Comparison of ENCODE assay signal across 8 cellular contexts in genomic region chr2:213149949-213150314, GRCh38. TPM values are rescaled to one million over a fixed set of nuclear protein-coding genes. Genes with fewer than 3 reads are reported as not detected.
DNase-seq lines count a peak whose midpoint lies in the region; ATAC-seq and TF ChIP-seq lines count a peak whose summit lies in the region.

No MANE protein-coding gene starts in this region.

- H3K4me2 ChIP-seq in mesenchymal stem cell (ENCODE audit: low read length, poor library complexity, severe bottlenecking), result peak overlapping the region; percentile 90

- H3K36me3 ChIP-seq in body of pancreas (replicated peaks in 1 of 2; ENCODE audit: insufficient read depth in 1 of 2, low read depth in 2 of 2), result no peaks in the 10 kb centered on the region
- no peaks in the 10 kb centered on the region for H3K36me3 ChIP-seq in mesenchymal stem cell (ENCODE audit: control insufficient read depth in 1 of 2, insufficient read depth in 2 of 2, low read depth in 1 of 2, low read length in 2 of 2)
- no peaks in the 10 kb centered on the region for H3K36me3 ChIP-seq in transverse colon

- no peak overlapping the region for H2BK12ac ChIP-seq in mesenchymal stem cell (ENCODE audit: low read length in 2 of 2)

- peak overlapping the region; percentile 33 to 98 (median 88) for H3K27ac ChIP-seq in body of pancreas
- H3K27ac ChIP-seq in mesenchymal stem cell (ENCODE audit: low read length, poor library complexity, severe bottlenecking), result no peak overlapping the region
- peak overlapping the region; percentile 91 to 99 (median 94) for H3K27ac ChIP-seq in transverse colon

- H2BK5ac ChIP-seq in mesenchymal stem cell (ENCODE audit: low read depth, low read length, poor library complexity, severe bottlenecking), result no peak overlapping the region

- peaks cover 26% of the 10 kb centered on the region for H3K4me1 Mint-ChIP-seq in activated naive CD4-positive, alpha-beta T cell treated with anti-CD3 and anti-CD28 coated beads, Interleukin-2, amount 50 U/mL, for 24 hours

- peaks cover 45% of the 10 kb centered on the region for H3K27me3 Mint-ChIP-seq in activated naive CD4-positive, alpha-beta T cell treated with anti-CD3 and anti-CD28 coated beads, Interleukin-2, amount 50 U/mL, for 24 hours

- no peaks in the 10 kb centered on the region for H3K9me3 Mint-ChIP-seq in activated naive CD4-positive, alpha-beta T cell treated with anti-CD3 and anti-CD28 coated beads, Interleukin-2, amount 50 U/mL, for 24 hours

- no peak for ATAC-seq in body of pancreas
- no peak for ATAC-seq in HG03432 (IDR thresholded peaks at IDR 0.05; ENCODE audit: unreplicated experiment)
- ATAC-seq in GM18520 (IDR thresholded peaks at IDR 0.05; ENCODE audit: unreplicated experiment), result no peak

- no peak overlapping the region for H2AK5ac ChIP-seq in mesenchymal stem cell (ENCODE audit: low read length, severe bottlenecking)

- TF ChIP-seq CTCF in body of pancreas (IDR thresholded peaks at IDR 0.05), result no peak
- TF ChIP-seq CTCF in transverse colon (IDR thresholded peaks at IDR 0.05), result no peak

- H2AFZ ChIP-seq in mesenchymal stem cell (ENCODE audit: low read depth, low read length), result peak overlapping the region; percentile 18

- no peak overlapping the region for H3K18ac ChIP-seq in mesenchymal stem cell (ENCODE audit: low read depth in 1 of 2, low read length in 2 of 2)

- H3K4me3 Mint-ChIP-seq in activated naive CD4-positive, alpha-beta T cell treated with anti-CD3 and anti-CD28 coated beads, Interleukin-2, amount 50 U/mL, for 24 hours, result peak overlapping the region; percentile 78

- no peak for DNase-seq in activated naive CD4-positive, alpha-beta T cell (lab: John Stamatoyannopoulos, UW)
- DNase-seq in body of pancreas (no peak), mesenchymal stem cell (peak; percentile 7), transverse colon (no peak), RKO (ENCODE audit: low spot score) (no peak)

- in situ Hi-C loops in transverse colon (cut with MboI; ENCODE audit: low pct_ligation_motif_present in 1 of 4, low pct_unique_long_range_greater_than_20kb in 1 of 4, low sequenced_read_pairs in 3 of 4), result loop anchor here (5.0 to 25.0 kb wide), 4 partner anchors 375 to 1662 kb away; partner anchors contain the start of gene BARD1 (in 1 of the 4)

- no peak overlapping the region for H2BK120ac ChIP-seq in mesenchymal stem cell (ENCODE audit: low read depth, low read length)

- 0 to 2% methylated on average over 7 of the region's 7 CpGs for whole genome bisulfite sequencing in body of pancreas, 2 donors
- WGBS in mesenchymal stem cell, result no CpG with 5 or more reads among the region's 7 CpGs
- WGBS in transverse colon (ENCODE audit: low coverage in 1 of 2), 2 donors, result 0 to 2% methylated on average over 7 of the region's 7 CpGs

- no peak overlapping the region for H3K23ac ChIP-seq in mesenchymal stem cell (ENCODE audit: low read length in 2 of 2)

- H3K27me3 ChIP-seq in body of pancreas (no peaks in the 10 kb centered on the region), mesenchymal stem cell (ENCODE audit: control insufficient read depth in 1 of 2, insufficient read depth in 1 of 2, low read length in 2 of 2) (no peaks in the 10 kb centered on the region), transverse colon (no peaks in the 10 kb centered on the region)

- H3K4me3 ChIP-seq in body of pancreas, result peak overlapping the region in 1 of 2 donors; percentile 36
- peak overlapping the region; percentile 57 to 89 for H3K4me3 ChIP-seq in mesenchymal stem cell (ENCODE audit: insufficient read depth in 1 of 2, low read depth in 1 of 2, low read length in 2 of 2)
- H3K4me3 ChIP-seq in transverse colon, result peak overlapping the region; percentile 20 to 80 (median 59)

- peaks cover 2% of the 10 kb centered on the region for H3K79me1 ChIP-seq in mesenchymal stem cell (replicated peaks; ENCODE audit: low read length, poor library complexity, severe bottlenecking)

- no peak overlapping the region for H3K14ac ChIP-seq in mesenchymal stem cell (ENCODE audit: low read length in 2 of 2)

- no peak overlapping the region for H4K8ac ChIP-seq in mesenchymal stem cell (ENCODE audit: low read length)

- TF ChIP-seq POLR2A in body of pancreas (IDR thresholded peaks at IDR 0.05) (no peak), transverse colon (IDR thresholded peaks at IDR 0.05) (no peak)

- intact Hi-C loops in body of pancreas (cut with DNase I), result loop anchor here (10.0 kb wide), 2 partner anchors 375 to 465 kb away; no protein-coding TSS in a partner anchor
- intact Hi-C loops in transverse colon (cut with DNase I; ENCODE audit: low total_unique reads), result loop anchor here (5.0 kb wide), 1 partner anchor 373 kb away; no protein-coding TSS in a partner anchor

- no peak overlapping the region for H2BK15ac ChIP-seq in mesenchymal stem cell (ENCODE audit: low read depth, poor library complexity, severe bottlenecking)

- H3K4ac ChIP-seq in mesenchymal stem cell (ENCODE audit: low read depth in 1 of 2, low read length in 2 of 2), result peak overlapping the region in 1 of 2 experiments; percentile 15

- H3K36me3 Mint-ChIP-seq in activated naive CD4-positive, alpha-beta T cell treated with anti-CD3 and anti-CD28 coated beads, Interleukin-2, amount 50 U/mL, for 24 hours, result no peaks in the 10 kb centered on the region

- H4K91ac ChIP-seq in mesenchymal stem cell (ENCODE audit: low read length), result no peak overlapping the region

- H3K9ac ChIP-seq in mesenchymal stem cell (ENCODE audit: low read length), result peak overlapping the region; percentile 86

- H3K4me1 ChIP-seq in body of pancreas, result peaks cover 34% of the 10 kb centered on the region
- H3K4me1 ChIP-seq in mesenchymal stem cell (ENCODE audit: control insufficient read depth, insufficient read depth, low read depth, low read length), result no peaks in the 10 kb centered on the region
- peaks cover 0 to 20% (median 11%) of the 10 kb centered on the region in 4 donors for H3K4me1 ChIP-seq in transverse colon

- TF ChIP-seq EP300 in transverse colon (IDR thresholded peaks at IDR 0.05; ENCODE audit: low read depth), result no peak

- H3K9me3 ChIP-seq in body of pancreas (no peaks in the 10 kb centered on the region), mesenchymal stem cell (ENCODE audit: control insufficient read depth, low read length) (no peaks in the 10 kb centered on the region), transverse colon (no peaks in the 10 kb centered on the region)

- peak overlapping the region; percentile 23 for H3K27ac Mint-ChIP-seq in activated naive CD4-positive, alpha-beta T cell treated with anti-CD3 and anti-CD28 coated beads, Interleukin-2, amount 50 U/mL, for 24 hours

RNA-seq across cellular contexts. Expression of gene IKZF2, which starts 1.5 kb away (rescaled TPM):
- total RNA-seq in body of pancreas (1 to 10 TPM; 1.3 to 3.9 TPM), transverse colon (10 to 100 TPM in 3 of 4 donors, 1 to 10 TPM in 1; 1.8 to 15.6 (median 12.3) TPM)
- 0.61 TPM for polyA plus RNA-seq in mesenchymal stem cell (2013, experiment 1 of 2)
- polyA plus RNA-seq in mesenchymal stem cell (2013, experiment 2 of 2), result 0.63 TPM
